11 cellular contexts compared by ENCODE assay signal in genomic region chr13:32535140-32535539, GRCh38. TPM values are rescaled to one million over a fixed set of nuclear protein-coding genes. Genes with fewer than 3 reads are reported as not detected.
DNase-seq lines count a peak whose midpoint lies in the region; ATAC-seq and TF ChIP-seq lines count a peak whose summit lies in the region.
"Had no signal": no experiment of that assay in that cellular context is flagged by ENCODE, and none has a peak within 500 bp of the region (broad histone marks: within the 10 kb centered on the region; RNA-seq: fewer than 3 reads in every experiment).

No MANE protein-coding gene starts in this region.

- no peaks in the 10 kb centered on the region for H3K9me3 Mint-ChIP-seq in activated T-cell treated with anti-CD3 and anti-CD28 coated beads, Interleukin-2, amount 50 U/mL, for 72 hours
- H3K9me3 Mint-ChIP-seq in T-helper 1 cell treated with Interleukin-12 subunit alpha and Interleukin-12 subunit beta and Interleukin-4 antibody, amounts not matched to agents 30 μg/mL and 1 μg/mL, for 36 hours, result no peaks in the 10 kb centered on the region

- H3K27ac Mint-ChIP-seq in activated T-cell treated with anti-CD3 and anti-CD28 coated beads, Interleukin-2, amount 50 U/mL, for 72 hours, result peak overlapping the region; percentile 98
- H3K27ac Mint-ChIP-seq in T-helper 1 cell treated with Interleukin-12 subunit alpha and Interleukin-12 subunit beta and Interleukin-4 antibody, amounts not matched to agents 30 μg/mL and 1 μg/mL, for 36 hours, result no peak overlapping the region

- no peak for TF ChIP-seq CTCF in left ventricle myocardium inferior (IDR thresholded peaks at IDR 0.05; ENCODE audit: borderline replicate concordance)

- H3K36me3 Mint-ChIP-seq in activated T-cell treated with anti-CD3 and anti-CD28 coated beads, Interleukin-2, amount 50 U/mL, for 72 hours (ENCODE audit: insufficient read depth in 2 of 2), result peaks cover 30 to 34% of the 10 kb centered on the region in 2 donors
- peaks cover 36% of the 10 kb centered on the region for H3K36me3 Mint-ChIP-seq in T-helper 1 cell treated with Interleukin-12 subunit alpha and Interleukin-12 subunit beta and Interleukin-4 antibody, amounts not matched to agents 30 μg/mL and 1 μg/mL, for 36 hours (ENCODE audit: low read depth)

- H3K27me3 Mint-ChIP-seq in activated T-cell treated with anti-CD3 and anti-CD28 coated beads, Interleukin-2, amount 50 U/mL, for 72 hours (ENCODE audit: low read depth), result no peaks in the 10 kb centered on the region
- H3K27me3 Mint-ChIP-seq in T-helper 1 cell treated with Interleukin-12 subunit alpha and Interleukin-12 subunit beta and Interleukin-4 antibody, amounts not matched to agents 30 μg/mL and 1 μg/mL, for 36 hours (ENCODE audit: low read depth), result no peaks in the 10 kb centered on the region

- H3K4me1 ChIP-seq in left ventricle myocardium inferior, result peaks cover 90% of the 10 kb centered on the region
- peaks cover 11% of the 10 kb centered on the region for H3K4me1 ChIP-seq in skeletal muscle satellite cell (ENCODE audit: control insufficient read depth, insufficient read depth, low read length)

- intact Hi-C loops in left ventricle myocardium inferior (cut with micrococcal nuclease), result loop anchor here (10.0 kb wide), 1 partner anchor 110 kb away; the partner anchor contains the start of gene N4BP2L1

- H3K27me3 ChIP-seq in left ventricle myocardium inferior (ENCODE audit: low read depth), result no peaks in the 10 kb centered on the region
- no peaks in the 10 kb centered on the region for H3K27me3 ChIP-seq in skeletal muscle satellite cell (ENCODE audit: control insufficient read depth, insufficient read depth, low read length)
- H3K27me3 ChIP-seq: cardiac muscle cell, ovary had no signal

- peaks cover 80% of the 10 kb centered on the region for H3K4me1 Mint-ChIP-seq in activated T-cell treated with anti-CD3 and anti-CD28 coated beads, Interleukin-2, amount 50 U/mL, for 72 hours (ENCODE audit: low read depth)
- H3K4me1 Mint-ChIP-seq in T-helper 1 cell treated with Interleukin-12 subunit alpha and Interleukin-12 subunit beta and Interleukin-4 antibody, amounts not matched to agents 30 μg/mL and 1 μg/mL, for 36 hours (ENCODE audit: low read depth), result peaks cover 56% of the 10 kb centered on the region

- H3K36me3 ChIP-seq in left ventricle myocardium inferior, result peaks cover 25% of the 10 kb centered on the region
- H3K36me3 ChIP-seq in skeletal muscle satellite cell (ENCODE audit: insufficient read depth, low read length), result peaks cover 27% of the 10 kb centered on the region
- H3K36me3 ChIP-seq: ovary had no signal

- ATAC-seq in activated T-cell treated with anti-CD3 and anti-CD28 coated beads, Interleukin-2, amount 50 U/mL, for 72 hours (replicated peaks in 1 of 2), result no peak
- no peak for ATAC-seq in GM18867 (IDR thresholded peaks at IDR 0.05; ENCODE audit: unreplicated experiment)

- H3K9me3 ChIP-seq in left ventricle myocardium inferior (replicated peaks), result no peaks in the 10 kb centered on the region
- no peaks in the 10 kb centered on the region for H3K9me3 ChIP-seq in skeletal muscle satellite cell (replicated peaks; ENCODE audit: low read length)
- H3K9me3 ChIP-seq: ovary had no signal

- H3K4me3 ChIP-seq in left ventricle myocardium inferior (peak overlapping the region; percentile 80), skeletal muscle satellite cell (ENCODE audit: low read length) (no peak overlapping the region)
- H3K4me3 ChIP-seq: cardiac muscle cell, ovary had no signal

- H3K4me2 ChIP-seq in skeletal muscle satellite cell (ENCODE audit: low read length), result peak overlapping the region; percentile 45

- no peak for DNase-seq in activated T-cell treated with anti-CD3 and anti-CD28 coated beads, Interleukin-2, amount 50 U/mL, for 72 hours
- DNase-seq in activated T-cell treated with anti-CD3 and anti-CD28 coated beads, Interleukin-2, amount 50 U/mL, for 48 hours, result no peak
- DNase-seq in left ventricle myocardium inferior (no peak), DMS79 (lab: John Stamatoyannopoulos, UW) (no peak)
- DNase-seq in stimulated activated CD4-positive, alpha-beta T cell treated with anti-CD3 and anti-CD28 coated beads, Interleukin-1b, Interleukin-23, amount 100 ng/mL, for 48 hours, result no peak
- DNase-seq: NCI-H1436 treated with DMSO at 0.1 percent for 48 hours, ovary had no signal

- H3K9ac ChIP-seq in skeletal muscle satellite cell (ENCODE audit: low read depth, low read length), result no peak overlapping the region

- H3K27ac ChIP-seq in left ventricle myocardium inferior (replicated peaks), result peak overlapping the region; percentile 63
- H3K27ac ChIP-seq: cardiac muscle cell, ovary had no signal

- peak overlapping the region; percentile 79 to 81 for H3K4me3 Mint-ChIP-seq in activated T-cell treated with anti-CD3 and anti-CD28 coated beads, Interleukin-2, amount 50 U/mL, for 72 hours
- H3K4me3 Mint-ChIP-seq in T-helper 1 cell treated with Interleukin-12 subunit alpha and Interleukin-12 subunit beta and Interleukin-4 antibody, amounts not matched to agents 30 μg/mL and 1 μg/mL, for 36 hours, result peak overlapping the region; percentile 67

RNA-seq across cellular contexts. Expression of gene N4BP2L2, which starts 3.5 kb away (rescaled TPM):
- total RNA-seq in activated T-cell treated with anti-CD3 and anti-CD28 coated beads, Interleukin-2, amount 50 U/mL, for 72 hours, result 100 to 1,000 TPM; 136 to 151 TPM
- 131 TPM for total RNA-seq in left ventricle myocardium inferior
- total RNA-seq in skeletal muscle satellite cell (2012; rRNA removed), result 55.3 and 65.9 TPM in 2 replicates

RNA-seq across cellular contexts. Expression of gene PDS5B, which starts 51.1 kb away (rescaled TPM):
- 10 to 100 TPM; 52.9 to 53.1 TPM for total RNA-seq in activated T-cell treated with anti-CD3 and anti-CD28 coated beads, Interleukin-2, amount 50 U/mL, for 72 hours
- total RNA-seq in left ventricle myocardium inferior, result 20.4 TPM
- total RNA-seq in skeletal muscle satellite cell (2012; rRNA removed), result 14.2 and 14.7 TPM in 2 replicates
